ENCODE assay signal across 8 cellular contexts in genomic region chr11:34250732-34251639, GRCh38.
A peak's percentile ranks its signal among the peaks of the same experiment; 100 is the strongest.
DNase-seq lines count a peak whose midpoint lies in the region; ATAC-seq and TF ChIP-seq lines count a peak whose summit lies in the region.

No MANE protein-coding gene starts in this region.

- no peak for TF ChIP-seq CTCF in WTC11 (IDR thresholded peaks at IDR 0.05)

- peaks cover 4 to 21% of the 10 kb centered on the region in 2 donors for H3K27me3 Mint-ChIP-seq in CD8-positive, alpha-beta memory T cell
- no peaks in the 10 kb centered on the region for H3K27me3 Mint-ChIP-seq in WTC11 (ENCODE audit: low read depth)

- H3K4me1 Mint-ChIP-seq in CD8-positive, alpha-beta memory T cell = peaks cover 46 to 54% (median 47%) of the 10 kb centered on the region in 3 donors
- H3K4me1 Mint-ChIP-seq in WTC11 = peaks cover 18% of the 10 kb centered on the region

- H3K36me3 ChIP-seq in CD8-positive, alpha-beta memory T cell (ENCODE audit: insufficient read depth, low read length) = no peaks in the 10 kb centered on the region

- H3K9me3 ChIP-seq in CD8-positive, alpha-beta memory T cell (ENCODE audit: low read length) = no peaks in the 10 kb centered on the region

- no peaks in the 10 kb centered on the region for H3K9me3 Mint-ChIP-seq in CD8-positive, alpha-beta memory T cell
- no peaks in the 10 kb centered on the region for H3K9me3 Mint-ChIP-seq in WTC11

- peak overlapping the region; percentile 1 to 69 (median 56) for H3K4me3 Mint-ChIP-seq in CD8-positive, alpha-beta memory T cell
- H3K4me3 Mint-ChIP-seq in WTC11 = no peak overlapping the region; the same call in 1 of the 2 replicates

- TF ChIP-seq EP300 in Ishikawa (IDR thresholded peaks at IDR 0.05; ENCODE audit: borderline replicate concordance) = no peak

- POLR2A ChIA-PET in CD8-positive, alpha-beta memory T cell (lab: Charles Lee) = interaction anchor here (1.1 to 2.0 kb wide), 2 partner anchors 107 to 476 kb away, joined by 3 to 5 read pairs; partner anchors contain the start of genes ABTB2 and FBXO3
- POLR2A ChIA-PET in WTC11 (lab: Charles Lee) = interaction anchor here (1.0 kb wide), 1 partner anchor 16 kb away, joined by 3 read pairs; no protein-coding TSS in a partner anchor

- ATAC-seq in GM21529 (IDR thresholded peaks at IDR 0.05; ENCODE audit: unreplicated experiment) = peak; percentile 87
- ATAC-seq in WTC11 = peak; percentile 88

- no peak for TF ChIP-seq RAD21 in Ishikawa (IDR thresholded peaks at IDR 0.05; ENCODE audit: low read depth)

- no peaks in the 10 kb centered on the region for H3K36me3 Mint-ChIP-seq in CD8-positive, alpha-beta memory T cell
- no peaks in the 10 kb centered on the region for H3K36me3 Mint-ChIP-seq in WTC11

- no peaks in the 10 kb centered on the region for H3K27me3 ChIP-seq in CD8-positive, alpha-beta memory T cell (ENCODE audit: insufficient read depth, low read length, poor library complexity, severe bottlenecking)

- peak; percentile 55 to 86 (median 66) for DNase-seq in CD8-positive, alpha-beta memory T cell
- DNase-seq in WTC11 (ENCODE audit: low spot score) = peak; percentile 28
- DNase-seq in central memory CD4-positive, alpha-beta T cell = peak; percentile 49
- DNase-seq in medulla oblongata (ENCODE audit: extremely low spot score) = peak; percentile 63
- peak; percentile 57 to 74 for DNase-seq in stimulated activated CD8-positive, alpha-beta memory T cell treated with anti-CD3 and anti-CD28 coated beads, Interleukin-15, amount 100 ng/mL, for 4 hours (ENCODE audit: low read depth in 2 of 2)
- no peak for DNase-seq in NCI-H2107 (lab: John Stamatoyannopoulos, UW)

- H3K27ac ChIP-seq in CD8-positive, alpha-beta memory T cell (ENCODE audit: low read depth, low read length) = no peak overlapping the region

- H3K4me1 ChIP-seq in CD8-positive, alpha-beta memory T cell (ENCODE audit: insufficient read depth, low read length) = peaks cover 50% of the 10 kb centered on the region

- H3K27ac Mint-ChIP-seq in CD8-positive, alpha-beta memory T cell = peak overlapping the region in 7 of 8 donors; percentile 14 to 61 (median 32)
- 0 out of 2 replicates have a peak overlapping the region, but pooled peaks have one; percentile 79 for H3K27ac Mint-ChIP-seq in WTC11

- peak overlapping the region; percentile 46 for H3K4me3 ChIP-seq in CD8-positive, alpha-beta memory T cell (ENCODE audit: low read length)

- CTCF ChIA-PET in CD8-positive, alpha-beta memory T cell (lab: Charles Lee) = interaction anchor here (1.0 to 1.9 kb wide), 4 partner anchors 10 to 107 kb away, joined by 3 to 6 read pairs (median 4); partner anchors contain the start of gene ABTB2
- CTCF ChIA-PET in WTC11 (lab: Charles Lee) = interaction anchor here (0.6 to 3.9 kb wide), 5 partner anchors 12 to 116 kb away, joined by 3 to 24 read pairs (median 6); partner anchors contain the start of gene ABTB2

TF ChIP-seq in Ishikawa, 13 proteins besides CTCF, POLR2A, EP300 and RAD21:
- no peak for TF ChIP-seq USF1 (IDR thresholded peaks at IDR 0.05)
- no peak for TF ChIP-seq TAF1 (IDR thresholded peaks at IDR 0.05; ENCODE audit: low read depth)
- TF ChIP-seq MAX (IDR thresholded peaks at IDR 0.05) = peak; percentile 63

TF ChIP-seq in WTC11, 78 proteins besides CTCF, POLR2A, EP300 and RAD21:
- TF ChIP-seq ZBTB21 (CRISPR knock-in tag; IDR thresholded peaks at IDR 0.05; ENCODE audit: borderline replicate concordance) (no peak), GTF2I (CRISPR knock-in tag; conservative IDR thresholded peaks at IDR 0.05) (0 out of 2 replicates have a peak, but pooled peaks have one; percentile 61), MAX (CRISPR knock-in tag; IDR thresholded peaks at IDR 0.05) (no peak)
